ENCODE assay signal across 8 cellular contexts in genomic region chr11:65180877-65181568, GRCh38. TPM values are rescaled to one million over a fixed set of nuclear protein-coding genes. Genes with fewer than 3 reads are reported as not detected.
A peak's percentile ranks its signal among the peaks of the same experiment; 100 is the strongest.
DNase-seq lines count a peak whose midpoint lies in the region; ATAC-seq and TF ChIP-seq lines count a peak whose summit lies in the region.

No MANE protein-coding gene starts in this region.

- peak; percentile 59 for TF ChIP-seq POLR2A in GM19099 (IDR thresholded peaks at IDR 0.05; ENCODE audit: extremely low read depth, insufficient read length, low read depth)

- H3K27ac ChIP-seq in esophagus (ENCODE audit: low read depth in 2 of 2, low read length in 1 of 2), result peak overlapping the region; percentile 99
- peak overlapping the region; percentile 56 to 89 for H3K27ac ChIP-seq in thoracic aorta

- peaks cover 0 to under 1% of the 10 kb centered on the region in 2 donors for H3K36me3 Mint-ChIP-seq in naive B cell

- TF ChIP-seq CTCF in AG09319 (IDR thresholded peaks at IDR 0.05; ENCODE audit: low read depth, low read length) (peak; percentile 28), thoracic aorta (IDR thresholded peaks at IDR 0.05) (peak; percentile 57)

- peak; percentile 60 for ATAC-seq in HG03571 (IDR thresholded peaks at IDR 0.05; ENCODE audit: unreplicated experiment)
- peak; percentile 84 to 86 for ATAC-seq in naive B cell (ENCODE audit: low read depth in 2 of 2)
- ATAC-seq in thoracic aorta (ENCODE audit: insufficient number of reproducible peaks, low FRiP score, low read depth), result no peak

- 1% methylated on average over 42 to 60 of the region's 60 CpGs for WGBS in esophagus, 2 donors

- H3K9me3 Mint-ChIP-seq in naive B cell, result no peaks in the 10 kb centered on the region

- H3K27me3 ChIP-seq in esophagus (ENCODE audit: control insufficient read depth in 1 of 2, insufficient read depth in 2 of 2, low read length in 2 of 2), result no peaks in the 10 kb centered on the region
- no peaks in the 10 kb centered on the region for H3K27me3 ChIP-seq in thoracic aorta (replicated peaks; ENCODE audit: insufficient read depth)

- peak overlapping the region in 5 of 6 donors; percentile 74 to 97 (median 91) for H3K27ac Mint-ChIP-seq in naive B cell

- no peaks in the 10 kb centered on the region for H3K27me3 Mint-ChIP-seq in naive B cell

- H3K4me1 Mint-ChIP-seq in naive B cell, result peaks cover 24 to 41% (median 29%) of the 10 kb centered on the region in 3 donors

- peak overlapping the region; percentile 76 to 88 for H3K4me3 ChIP-seq in esophagus (ENCODE audit: low read depth in 1 of 2, low read length in 2 of 2)
- peak overlapping the region; percentile 96 for H3K4me3 ChIP-seq in thoracic aorta

- DNase-seq in AG09319 (ENCODE audit: extremely low read depth, low read depth), result peak; percentile 14
- DNase-seq in NOMO-1 treated with dmso at 0.1 percent for 144 hours (lab: John Stamatoyannopoulos, UW; ENCODE audit: unreplicated experiment), result peak; percentile 15
- DNase-seq in activated T-cell treated with anti-CD3 and anti-CD28 coated beads for 4 hours, result peak; percentile 28
- peak; percentile 79 for DNase-seq in naive B cell
- DNase-seq in thoracic aorta (ENCODE audit: low spot score), result no peak

- H3K36me3 ChIP-seq in esophagus (ENCODE audit: control insufficient read depth in 2 of 2, insufficient read depth in 2 of 2, low read length in 1 of 2) (peaks cover 1 to 15% of the 10 kb centered on the region in 2 donors), thoracic aorta (peaks cover 10% of the 10 kb centered on the region)

- H3K4me3 Mint-ChIP-seq in naive B cell, result peak overlapping the region; percentile 86 to 97 (median 93)

- no peaks in the 10 kb centered on the region for H3K9me3 ChIP-seq in esophagus (ENCODE audit: control insufficient read depth in 2 of 2, insufficient read depth in 1 of 2, low read depth in 1 of 2, low read length in 1 of 2)
- H3K9me3 ChIP-seq in thoracic aorta, result no peaks in the 10 kb centered on the region

- H3K4me1 ChIP-seq in esophagus (ENCODE audit: control insufficient read depth in 2 of 2, insufficient read depth in 2 of 2, low read length in 1 of 2) (peaks cover 7 to 10% of the 10 kb centered on the region in 2 donors), thoracic aorta (ENCODE audit: control insufficient read depth in 1 of 2, low read depth in 2 of 2) (peaks cover 15 to 26% of the 10 kb centered on the region in 2 donors)

RNA-seq across cellular contexts. Expression of gene CAPN1, which starts 0.7 kb away (rescaled TPM):
- polyA plus RNA-seq in esophagus (100 to 1,000 TPM; 323 to 450 TPM), naive B cell (ENCODE audit: low read depth in 6 of 6) (100 to 1,000 TPM in 5 of 6 donors, 10 to 100 TPM in 1; 93.8 to 132 (median 124) TPM)
- total RNA-seq in thoracic aorta, result 100 to 1,000 TPM; 168 to 203 TPM

RNA-seq across cellular contexts. Expression of gene SPDYC, which starts 11.0 kb away (rescaled TPM):
- polyA plus RNA-seq in esophagus (not detected), naive B cell (ENCODE audit: low read depth in 6 of 6) (under 1 TPM in 1 of 6 donors, not detected in 5; 0.48 TPM)
- not detected for total RNA-seq in thoracic aorta

RNA-seq across cellular contexts. Expression of gene SYVN1, which starts 46.7 kb away (rescaled TPM):
- polyA plus RNA-seq in esophagus (10 to 100 TPM; 16.4 to 17.8 TPM), naive B cell (ENCODE audit: low read depth in 6 of 6) (10 to 100 TPM; 21.4 to 86.9 (median 43.5) TPM)
- 10 to 100 TPM; 73.1 to 78.0 TPM for total RNA-seq in thoracic aorta

RNA-seq across cellular contexts. Expression of gene MRPL49, which starts 58.9 kb away (rescaled TPM):
- polyA plus RNA-seq in esophagus (10 to 100 TPM; 18.9 to 44.3 TPM), naive B cell (ENCODE audit: low read depth in 6 of 6) (100 to 1,000 TPM in 3 of 6 donors, 10 to 100 TPM in 3; 68.8 to 111 (median 102) TPM)
- 10 to 100 TPM; 44.6 to 61.1 TPM for total RNA-seq in thoracic aorta

RNA-seq across cellular contexts. Expression of gene FAU, which starts 59.1 kb away (rescaled TPM):
- 100 to 1,000 TPM; 789 to 817 TPM for polyA plus RNA-seq in esophagus
- polyA plus RNA-seq in naive B cell (ENCODE audit: low read depth in 6 of 6), result 1,000 to 10,000 TPM; 1,024 to 1,586 (median 1,385) TPM
- 100 to 1,000 TPM; 365 to 553 TPM for total RNA-seq in thoracic aorta
